ENCODE assay signal across 1 cellular context in the genomic region with DNA sequence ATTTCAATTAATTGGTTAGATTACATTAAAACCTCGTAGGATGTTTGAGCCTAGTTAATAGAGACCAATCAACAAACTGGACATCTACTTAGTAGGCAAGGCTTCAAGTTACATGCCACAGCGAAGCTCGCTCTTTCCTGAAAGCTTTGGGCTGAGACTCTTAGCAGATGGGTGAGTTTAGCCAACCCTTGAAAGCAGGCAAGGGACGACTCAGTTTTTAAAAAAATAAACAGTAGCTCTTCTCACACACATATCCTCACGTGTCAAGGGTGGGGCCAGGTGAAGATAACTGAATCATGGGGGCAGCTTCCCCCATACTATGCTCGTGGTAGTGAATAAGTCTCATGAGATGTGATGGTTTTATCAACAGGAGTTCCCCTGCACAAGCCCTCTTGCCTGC.
TF ChIP-seq lines count a peak whose summit lies in the region.

No MANE protein-coding gene starts in this region.

TF ChIP-seq in WTC11, 78 proteins besides CTCF, POLR2A, EP300 and RAD21 (continued from another document):
- TF ChIP-seq, protein P1, sequence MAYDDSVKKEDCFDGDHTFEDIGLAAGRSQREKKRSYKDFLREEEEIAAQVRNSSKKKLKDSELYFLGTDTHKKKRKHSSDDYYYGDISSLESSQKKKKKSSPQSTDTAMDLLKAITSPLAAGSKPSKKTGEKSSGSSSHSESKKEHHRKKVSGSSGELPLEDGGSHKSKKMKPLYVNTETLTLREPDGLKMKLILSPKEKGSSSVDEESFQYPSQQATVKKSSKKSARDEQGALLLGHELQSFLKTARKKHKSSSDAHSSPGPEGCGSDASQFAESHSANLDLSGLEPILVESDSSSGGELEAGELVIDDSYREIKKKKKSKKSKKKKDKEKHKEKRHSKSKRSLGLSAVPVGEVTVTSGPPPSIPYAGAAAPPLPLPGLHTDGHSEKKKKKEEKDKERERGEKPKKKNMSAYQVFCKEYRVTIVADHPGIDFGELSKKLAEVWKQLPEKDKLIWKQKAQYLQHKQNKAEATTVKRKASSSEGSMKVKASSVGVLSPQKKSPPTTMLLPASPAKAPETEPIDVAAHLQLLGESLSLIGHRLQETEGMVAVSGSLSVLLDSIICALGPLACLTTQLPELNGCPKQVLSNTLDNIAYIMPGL (CRISPR knock-in tag; IDR thresholded peaks at IDR 0.05), result no peak
- TF ChIP-seq GRHL2 (CRISPR knock-in tag; IDR thresholded peaks at IDR 0.05; ENCODE audit: insufficient replicate concordance, severe bottlenecking) (no peak), NR2C2 (CRISPR knock-in tag; IDR thresholded peaks at IDR 0.05) (no peak), NR3C1 (CRISPR knock-in tag; conservative IDR thresholded peaks at IDR 0.05; ENCODE audit: low read depth) (no peak)
- TF ChIP-seq, protein P2, sequence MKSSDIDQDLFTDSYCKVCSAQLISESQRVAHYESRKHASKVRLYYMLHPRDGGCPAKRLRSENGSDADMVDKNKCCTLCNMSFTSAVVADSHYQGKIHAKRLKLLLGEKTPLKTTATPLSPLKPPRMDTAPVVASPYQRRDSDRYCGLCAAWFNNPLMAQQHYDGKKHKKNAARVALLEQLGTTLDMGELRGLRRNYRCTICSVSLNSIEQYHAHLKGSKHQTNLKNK (CRISPR knock-in tag; IDR thresholded peaks at IDR 0.05), result no peak
- TF ChIP-seq, protein P3, sequence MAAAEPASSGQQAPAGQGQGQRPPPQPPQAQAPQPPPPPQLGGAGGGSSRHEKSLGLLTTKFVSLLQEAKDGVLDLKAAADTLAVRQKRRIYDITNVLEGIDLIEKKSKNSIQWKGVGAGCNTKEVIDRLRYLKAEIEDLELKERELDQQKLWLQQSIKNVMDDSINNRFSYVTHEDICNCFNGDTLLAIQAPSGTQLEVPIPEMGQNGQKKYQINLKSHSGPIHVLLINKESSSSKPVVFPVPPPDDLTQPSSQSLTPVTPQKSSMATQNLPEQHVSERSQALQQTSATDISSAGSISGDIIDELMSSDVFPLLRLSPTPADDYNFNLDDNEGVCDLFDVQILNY (CRISPR knock-in tag; IDR thresholded peaks at IDR 0.05), result no peak
